In the genomic region with DNA sequence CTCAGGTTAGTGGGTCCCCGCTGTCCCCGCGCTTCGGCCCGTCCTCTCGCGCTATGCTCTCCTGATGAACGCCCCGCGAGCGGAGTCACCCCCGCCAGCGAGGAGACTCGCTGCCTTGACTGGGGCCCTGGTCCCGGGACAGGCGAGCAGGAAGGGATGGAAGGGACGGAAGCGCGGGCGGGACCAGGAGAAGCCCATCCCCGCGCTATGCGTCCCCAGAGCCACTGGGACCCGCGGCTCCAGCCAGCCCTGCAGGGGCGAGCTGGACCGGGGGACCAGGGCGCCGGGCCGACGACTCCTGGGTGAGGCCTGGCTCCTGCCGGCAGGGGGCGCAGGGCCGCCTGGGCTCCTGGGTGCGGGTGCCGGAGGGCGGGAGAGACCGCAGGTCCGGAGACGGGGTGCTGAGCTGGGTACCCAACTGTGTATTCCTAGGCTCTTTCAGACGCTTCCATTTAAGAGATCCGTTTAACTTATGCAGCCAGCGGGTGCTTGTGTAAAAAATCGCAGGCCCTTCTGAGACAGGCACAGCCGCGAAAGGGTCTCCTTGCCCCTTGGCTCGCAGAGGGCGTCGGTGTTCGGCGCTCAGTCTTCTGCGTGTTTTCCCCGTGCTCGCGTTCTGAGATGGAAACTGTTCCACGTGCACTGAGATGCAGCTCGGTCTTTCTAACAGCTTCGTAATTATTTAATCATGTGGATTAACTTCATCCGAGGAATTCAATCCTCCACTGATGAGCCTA, we compare ENCODE assay signal across 8 cellular contexts. TPM values are rescaled to one million over a fixed set of nuclear protein-coding genes. Genes with fewer than 3 reads are reported as not detected.
DNase-seq lines count a peak whose midpoint lies in the region; ATAC-seq and TF ChIP-seq lines count a peak whose summit lies in the region.

No MANE protein-coding gene starts in this region.

- no peaks in the 10 kb centered on the region for H3K9me3 ChIP-seq in WERI-Rb-1 (ENCODE audit: severe bottlenecking)
- H3K9me3 ChIP-seq in skeletal muscle satellite cell (replicated peaks; ENCODE audit: low read length), result no peaks in the 10 kb centered on the region

- peak overlapping the region; percentile 51 for H3K4me3 ChIP-seq in GM23338
- peak overlapping the region; percentile 48 for H3K4me3 ChIP-seq in WERI-Rb-1 (ENCODE audit: low read depth, low read length)
- peak overlapping the region; percentile 81 for H3K4me3 ChIP-seq in skeletal muscle satellite cell (ENCODE audit: low read length)

- in situ Hi-C loops in G401 (cut with HindIII; ENCODE audit: low sequenced_read_pairs) (no loop called here), T47D (cut with HindIII; ENCODE audit: low pct_unique_long_range_greater_than_20kb, low sequenced_read_pairs) (no loop called here)

- peak; percentile 71 for DNase-seq in G401 (ENCODE audit: low spot score)
- DNase-seq in GM23338 (ENCODE audit: low spot score), result peak; percentile 87
- DNase-seq in LoVo (ENCODE audit: low spot score), result peak; percentile 52
- peak; percentile 78 for DNase-seq in WERI-Rb-1
- DNase-seq in T47D (ENCODE audit: low read depth in 1 of 2, low spot score in 1 of 2), result peak; percentile 89 to 94
- peak; percentile 87 for DNase-seq in iPS-NIHi11 (ENCODE audit: low spot score)
- no peak for DNase-seq in SK-N-DZ (ENCODE audit: low spot score)

- H3K27ac Mint-ChIP-seq in GM23338, result no peak overlapping the region

- H3K79me2 ChIP-seq in GM23338 (replicated peaks; ENCODE audit: insufficient read depth), result no peaks in the 10 kb centered on the region

- H3K27me3 ChIP-seq in GM23338 (ENCODE audit: insufficient read depth) (peaks cover 77% of the 10 kb centered on the region), WERI-Rb-1 (ENCODE audit: insufficient read depth, low read depth, severe bottlenecking) (no peaks in the 10 kb centered on the region), skeletal muscle satellite cell (ENCODE audit: control insufficient read depth, insufficient read depth, low read length) (no peaks in the 10 kb centered on the region)

- peaks cover 6% of the 10 kb centered on the region for H3K4me1 Mint-ChIP-seq in GM23338

- TF ChIP-seq CTCF in GM23338 (conservative IDR thresholded peaks at IDR 0.05; ENCODE audit: low read depth in 2 of 2), result peak; percentile 69 to 73
- peak; percentile 95 for TF ChIP-seq CTCF in WERI-Rb-1 (IDR thresholded peaks at IDR 0.05; ENCODE audit: low read depth, low read length)

- no peaks in the 10 kb centered on the region for H3K9me2 ChIP-seq in GM23338 (ENCODE audit: insufficient read depth)

- H3K4me2 ChIP-seq in GM23338 (peak overlapping the region; percentile 82), skeletal muscle satellite cell (ENCODE audit: low read length) (peak overlapping the region; percentile 98)

- peak; percentile 95 for ATAC-seq in GM23338

- no peaks in the 10 kb centered on the region for H3F3A ChIP-seq in GM23338 (replicated peaks; ENCODE audit: low read depth)

- H3K9me3 Mint-ChIP-seq in GM23338, result peaks cover 12% of the 10 kb centered on the region

- H3K36me3 ChIP-seq in GM23338 (ENCODE audit: insufficient read depth) (no peaks in the 10 kb centered on the region), WERI-Rb-1 (no peaks in the 10 kb centered on the region), skeletal muscle satellite cell (ENCODE audit: insufficient read depth, low read length) (no peaks in the 10 kb centered on the region)

- peaks cover 7% of the 10 kb centered on the region for H3K36me3 Mint-ChIP-seq in GM23338 (ENCODE audit: low read depth)

- peaks cover 27% of the 10 kb centered on the region for H3K27me3 Mint-ChIP-seq in GM23338 (ENCODE audit: insufficient read depth, low read depth, poor library complexity)

- H2AFZ ChIP-seq in GM23338, result peak overlapping the region; percentile 97

- H4K20me1 ChIP-seq in GM23338 (replicated peaks; ENCODE audit: insufficient read depth), result peaks cover 11% of the 10 kb centered on the region; the same call in 1 of the 2 replicates

- no peaks in the 10 kb centered on the region; the same call in 1 of the 2 replicates for H3K4me1 ChIP-seq in GM23338 (ENCODE audit: insufficient read depth)
- H3K4me1 ChIP-seq in skeletal muscle satellite cell (ENCODE audit: control insufficient read depth, insufficient read depth, low read length), result peaks cover 20% of the 10 kb centered on the region

- H3K4me3 Mint-ChIP-seq in GM23338, result peak overlapping the region; percentile 65

- H3K27ac ChIP-seq in GM23338 (ENCODE audit: low read depth) (no peak overlapping the region), WERI-Rb-1 (no peak overlapping the region)

- H3K9ac ChIP-seq in skeletal muscle satellite cell (ENCODE audit: low read depth, low read length), result peak overlapping the region; percentile 69

TF ChIP-seq in GM23338, 12 proteins besides CTCF, POLR2A, EP300 and RAD21 (continues in another document):
- TF ChIP-seq EZH2phosphoT487 (IDR thresholded peaks at IDR 0.05; ENCODE audit: unreplicated experiment) (no peak), POLR2AphosphoS5 (IDR thresholded peaks at IDR 0.05; ENCODE audit: low read depth) (no peak), ETS1 (IDR thresholded peaks at IDR 0.05) (no peak), CREB1 (CRISPR knock-in tag; IDR thresholded peaks at IDR 0.05; ENCODE audit: low read depth) (no peak), NANOG (IDR thresholded peaks at IDR 0.05; ENCODE audit: borderline replicate concordance) (no peak), JUNB (IDR thresholded peaks at IDR 0.05; ENCODE audit: unreplicated experiment) (no peak)

RNA-seq across cellular contexts. Expression of gene SYCP2, which starts 0.6 kb away (rescaled TPM):
- 5.0 and 8.6 TPM in 2 replicates for total RNA-seq in G401 (2014; rRNA removed; shearing (Covaris generic))
- total RNA-seq in GM23338 (2014; rRNA removed; shearing (Covaris generic)), result 2.1 TPM in 2 replicates
- polyA plus RNA-seq in GM23338 (2016; fragmentation: Nextera tagmentation; extraction: Ambion mirVana), result 0.14 and 0.50 TPM in 2 replicates
- total RNA-seq in skeletal muscle satellite cell (2012; rRNA removed), result 0.22 and 1.0 TPM in 2 replicates
- 0.12 and 0.17 TPM in 2 replicates for polyA plus RNA-seq in SK-N-DZ (2014; cell fraction: cytosol; rRNA removed)
- 1.3 and 5.9 TPM in 2 replicates for polyA plus RNA-seq in SK-N-DZ (2014; cell fraction: nucleus; rRNA removed)

RNA-seq across cellular contexts. Expression of gene PPP1R3D, which starts 6.1 kb away (rescaled TPM):
- total RNA-seq in G401 (2014; rRNA removed; shearing (Covaris generic)), result 1.7 and 2.9 TPM in 2 replicates
- total RNA-seq in GM23338 (2014; rRNA removed; shearing (Covaris generic)), result 3.0 and 4.4 TPM in 2 replicates
- polyA plus RNA-seq in GM23338 (2016; fragmentation: Nextera tagmentation; extraction: Ambion mirVana), result 1.4 TPM in 2 replicates
- total RNA-seq in skeletal muscle satellite cell (2012; rRNA removed), result 3.0 and 4.2 TPM in 2 replicates
- polyA plus RNA-seq in SK-N-DZ (2014; cell fraction: cytosol; rRNA removed), result 3.8 and 4.8 TPM in 2 replicates
- polyA plus RNA-seq in SK-N-DZ (2014; cell fraction: nucleus; rRNA removed), result 3.5 and 4.2 TPM in 2 replicates

RNA-seq across cellular contexts. Expression of gene FAM217B, which starts 6.2 kb away (rescaled TPM):
- 13.5 and 14.0 TPM in 2 replicates for total RNA-seq in G401 (2014; rRNA removed; shearing (Covaris generic))
- 12.8 and 13.2 TPM in 2 replicates for total RNA-seq in GM23338 (2014; rRNA removed; shearing (Covaris generic))
- polyA plus RNA-seq in GM23338 (2016; fragmentation: Nextera tagmentation; extraction: Ambion mirVana), result 23.6 and 25.9 TPM in 2 replicates
- 2.0 and 3.7 TPM in 2 replicates for total RNA-seq in skeletal muscle satellite cell (2012; rRNA removed)
- polyA plus RNA-seq in SK-N-DZ (2014; cell fraction: cytosol; rRNA removed), result 7.4 and 8.0 TPM in 2 replicates
- 3.8 and 6.3 TPM in 2 replicates for polyA plus RNA-seq in SK-N-DZ (2014; cell fraction: nucleus; rRNA removed)

RNA-seq across cellular contexts. Expression of gene CDH26, which starts 24.2 kb away (rescaled TPM):
- total RNA-seq in G401 (2014; rRNA removed; shearing (Covaris generic)), result not detected in 2 replicates
- total RNA-seq in GM23338 (2014; rRNA removed; shearing (Covaris generic)), result 2.0 and 2.8 TPM in 2 replicates
- polyA plus RNA-seq in GM23338 (2016; fragmentation: Nextera tagmentation; extraction: Ambion mirVana), result 2.0 and 2.3 TPM in 2 replicates
- total RNA-seq in skeletal muscle satellite cell (2012; rRNA removed), result under 0.01 TPM in 1 of 2 replicates, not detected in the other
- polyA plus RNA-seq in SK-N-DZ (2014; cell fraction: cytosol; rRNA removed), result 0.09 TPM in 1 of 2 replicates, not detected in the other
- 0.28 and 2.9 TPM in 2 replicates for polyA plus RNA-seq in SK-N-DZ (2014; cell fraction: nucleus; rRNA removed)
